In the genomic region with DNA sequence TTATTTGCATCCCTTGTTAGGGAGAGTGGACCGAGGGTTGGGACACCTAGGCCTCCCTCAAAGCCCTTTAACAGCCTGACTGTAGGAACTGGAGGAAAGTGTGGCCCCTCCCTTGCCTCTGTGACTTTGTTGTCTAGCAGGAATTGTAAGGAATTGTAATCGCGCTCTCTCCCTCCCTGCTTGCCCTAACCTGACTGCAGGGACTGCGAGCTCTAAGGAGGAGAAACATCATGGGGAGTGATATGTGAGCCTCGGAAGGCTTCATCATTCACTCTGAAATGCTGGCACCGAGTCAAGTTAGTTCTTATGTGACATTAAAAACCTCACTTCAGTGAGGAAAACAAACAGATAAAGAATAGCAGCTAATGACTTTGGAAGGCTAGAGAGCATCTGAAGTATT, we compare ENCODE assay signal across 11 cellular contexts. TPM values are rescaled to one million over a fixed set of nuclear protein-coding genes. Genes with fewer than 3 reads are reported as not detected.
"Had no signal": no experiment of that assay in that cellular context is flagged by ENCODE, and none has a peak within 500 bp of the region (broad histone marks: within the 10 kb centered on the region; RNA-seq: fewer than 3 reads in every experiment).

No MANE protein-coding gene starts in this region.

- DNase-seq: activated CD4-positive, alpha-beta T cell treated with anti-CD3 and anti-CD28 coated beads, Interleukin-2, amount 10 ng/mL, durations not matched to agents 7 days and 5 days; activated CD4-positive, CD25-positive, alpha-beta regulatory T cell; activated CD8-positive, alpha-beta memory T cell treated with anti-CD3 and anti-CD28 coated beads for 24 hours; activated naive CD4-positive, alpha-beta T cell treated with anti-CD3 and anti-CD28 coated beads for 36 hours; colonic mucosa; heart left ventricle; left lung; mucosa of descending colon; naive thymus-derived CD8-positive, alpha-beta T cell had no signal

- H3K27ac ChIP-seq: colonic mucosa, heart left ventricle, left lung, neutrophil, tibial nerve had no signal

- H3K4me3 ChIP-seq: colonic mucosa, heart left ventricle, left lung, mucosa of descending colon, tibial nerve had no signal

- H3K27me3 ChIP-seq: colonic mucosa, neutrophil had no signal

- ATAC-seq: heart left ventricle; left lung; mucosa of descending colon; naive thymus-derived CD8-positive, alpha-beta T cell had no signal

- H3K4me1 ChIP-seq: colonic mucosa, heart left ventricle, left lung, tibial nerve had no signal

- H3K9me3 ChIP-seq: colonic mucosa, heart left ventricle, mucosa of descending colon, neutrophil had no signal

- H3K36me3 ChIP-seq: colonic mucosa, heart left ventricle, left lung, neutrophil, tibial nerve had no signal

RNA-seq across cellular contexts. Expression of a gene that starts 58.7 kb away (rescaled TPM):
- total RNA-seq: activated CD4-positive, alpha-beta T cell treated with anti-CD3 and anti-CD28 coated beads, Interleukin-2, amount 10 ng/mL, durations not matched to agents 7 days and 5 days; activated naive CD4-positive, alpha-beta T cell treated with anti-CD3 and anti-CD28 coated beads for 36 hours; naive thymus-derived CD8-positive, alpha-beta T cell had no signal
